ENCODE assay signal across 1 cellular context in genomic region chr18:79413901-79414300, GRCh38.
TF ChIP-seq lines count a peak whose summit lies in the region.

No MANE protein-coding gene starts in this region.

TF ChIP-seq in endothelial cell of umbilical vein, 7 proteins besides CTCF, POLR2A, EP300 and RAD21:
- TF ChIP-seq EZH2 (IDR thresholded peaks at IDR 0.05; ENCODE audit: borderline replicate concordance, low read depth, low read length, severe bottlenecking) (no peak), JUN (IDR thresholded peaks at IDR 0.05; ENCODE audit: borderline replicate concordance, insufficient read depth, insufficient read length, low read depth) (no peak), GATA2 (IDR thresholded peaks at IDR 0.05; ENCODE audit: insufficient read depth, insufficient read length, low read depth, low read length) (no peak), MYC (IDR thresholded peaks at IDR 0.05; ENCODE audit: low read depth, low read length) (no peak), FOS (IDR thresholded peaks at IDR 0.05; ENCODE audit: borderline replicate concordance, insufficient read depth, low read length) (no peak), POLR2AphosphoS5 (IDR thresholded peaks at IDR 0.05; ENCODE audit: insufficient read depth, low read depth, low read length) (no peak)
- TF ChIP-seq, protein P1, sequence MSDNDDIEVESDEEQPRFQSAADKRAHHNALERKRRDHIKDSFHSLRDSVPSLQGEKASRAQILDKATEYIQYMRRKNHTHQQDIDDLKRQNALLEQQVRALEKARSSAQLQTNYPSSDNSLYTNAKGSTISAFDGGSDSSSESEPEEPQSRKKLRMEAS (IDR thresholded peaks at IDR 0.05; ENCODE audit: insufficient read depth, insufficient read length), result no peak
TF ChIP-seq in endothelial cell of umbilical vein: peak in this region for 0.
